ENCODE assay signal across 8 cellular contexts in genomic region chrX:37745354-37745753, GRCh38. TPM values are rescaled to one million over a fixed set of nuclear protein-coding genes. Genes with fewer than 3 reads are reported as not detected.
A peak's percentile ranks its signal among the peaks of the same experiment; 100 is the strongest.
DNase-seq lines count a peak whose midpoint lies in the region; ATAC-seq lines count a peak whose summit lies in the region.

No MANE protein-coding gene starts in this region.

- peaks cover 17% of the 10 kb centered on the region for H3K4me1 Mint-ChIP-seq in activated CD4-positive, alpha-beta memory T cell treated with anti-CD3 and anti-CD28 coated beads, Interleukin-2, amount 10 ng/mL, durations not matched to agents 7 days and 5 days

- no peak overlapping the region for H2BK15ac ChIP-seq in mesenchymal stem cell (ENCODE audit: low read depth, poor library complexity, severe bottlenecking)

- no peak overlapping the region for H3K4me3 ChIP-seq in mesenchymal stem cell (ENCODE audit: insufficient read depth in 1 of 2, low read depth in 1 of 2, low read length in 2 of 2)

- no peak overlapping the region for H3K18ac ChIP-seq in mesenchymal stem cell (ENCODE audit: low read depth in 1 of 2, low read length in 2 of 2)

- H2BK12ac ChIP-seq in mesenchymal stem cell (ENCODE audit: low read length in 2 of 2), result no peak overlapping the region

- peak overlapping the region; percentile 42 for H3K27ac Mint-ChIP-seq in activated CD4-positive, alpha-beta memory T cell treated with anti-CD3 and anti-CD28 coated beads, Interleukin-2, amount 10 ng/mL, durations not matched to agents 7 days and 5 days

- H3K4me3 Mint-ChIP-seq in activated CD4-positive, alpha-beta memory T cell treated with anti-CD3 and anti-CD28 coated beads, Interleukin-2, amount 10 ng/mL, durations not matched to agents 7 days and 5 days, result no peak overlapping the region

- no peak overlapping the region for H2BK120ac ChIP-seq in mesenchymal stem cell (ENCODE audit: low read depth, low read length)

- no peak overlapping the region for H2AFZ ChIP-seq in mesenchymal stem cell (ENCODE audit: low read depth, low read length)

- no peak overlapping the region for H3K23ac ChIP-seq in mesenchymal stem cell (ENCODE audit: low read length in 2 of 2)

- no peak overlapping the region for H4K91ac ChIP-seq in mesenchymal stem cell (ENCODE audit: low read length)

- H3K36me3 Mint-ChIP-seq in activated CD4-positive, alpha-beta memory T cell treated with anti-CD3 and anti-CD28 coated beads, Interleukin-2, amount 10 ng/mL, durations not matched to agents 7 days and 5 days (ENCODE audit: low read depth), result no peaks in the 10 kb centered on the region

- no peaks in the 10 kb centered on the region for H3K9me3 ChIP-seq in mesenchymal stem cell (ENCODE audit: control insufficient read depth, low read length)

- H3K79me1 ChIP-seq in mesenchymal stem cell (replicated peaks; ENCODE audit: low read length, poor library complexity, severe bottlenecking), result no peaks in the 10 kb centered on the region

- H3K9me3 Mint-ChIP-seq in activated CD4-positive, alpha-beta memory T cell treated with anti-CD3 and anti-CD28 coated beads, Interleukin-2, amount 10 ng/mL, durations not matched to agents 7 days and 5 days, result no peaks in the 10 kb centered on the region

- WGBS in mesenchymal stem cell, result 30% methylated on average over 2 of the region's 3 CpGs

- peaks cover 4% of the 10 kb centered on the region for H3K4me1 ChIP-seq in mesenchymal stem cell (ENCODE audit: control insufficient read depth, insufficient read depth, low read depth, low read length)

- no peak overlapping the region for H3K9ac ChIP-seq in mesenchymal stem cell (ENCODE audit: low read length)

- H2BK5ac ChIP-seq in mesenchymal stem cell (ENCODE audit: low read depth, low read length, poor library complexity, severe bottlenecking), result no peak overlapping the region

- no peak overlapping the region for H4K8ac ChIP-seq in mesenchymal stem cell (ENCODE audit: low read length)

- H3K27ac ChIP-seq in mesenchymal stem cell (ENCODE audit: low read length, poor library complexity, severe bottlenecking), result no peak overlapping the region

- H3K36me3 ChIP-seq in mesenchymal stem cell (ENCODE audit: control insufficient read depth in 1 of 2, insufficient read depth in 2 of 2, low read depth in 1 of 2, low read length in 2 of 2), result no peaks in the 10 kb centered on the region

- no peak overlapping the region for H3K14ac ChIP-seq in mesenchymal stem cell (ENCODE audit: low read length in 2 of 2)

- CTCF ChIA-PET in activated CD4-positive, alpha-beta memory T cell treated with anti-CD3 and anti-CD28 coated beads, Interleukin-2, amount 10 ng/mL, durations not matched to agents 7 days and 5 days (lab: Charles Lee), result interaction anchor here (0.7 to 5.9 kb wide), 13 partner anchors 9 to 421 kb away, joined by 3 to 123 read pairs (median 4); no protein-coding TSS in a partner anchor

- no peak overlapping the region for H2AK5ac ChIP-seq in mesenchymal stem cell (ENCODE audit: low read length, severe bottlenecking)

- H3K27me3 ChIP-seq in mesenchymal stem cell (ENCODE audit: control insufficient read depth in 1 of 2, insufficient read depth in 1 of 2, low read length in 2 of 2), result peaks cover 0 to 14% of the 10 kb centered on the region in 2 experiments

- H3K4ac ChIP-seq in mesenchymal stem cell (ENCODE audit: low read depth in 1 of 2, low read length in 2 of 2), result no peak overlapping the region

- POLR2A ChIA-PET in activated CD4-positive, alpha-beta memory T cell treated with anti-CD3 and anti-CD28 coated beads, Interleukin-2, amount 10 ng/mL, durations not matched to agents 7 days and 5 days (lab: Charles Lee), result interaction anchor here (1.0 kb wide), 1 partner anchor 78 kb away, joined by 4 read pairs; no protein-coding TSS in a partner anchor

- H3K4me2 ChIP-seq in mesenchymal stem cell (ENCODE audit: low read length, poor library complexity, severe bottlenecking), result no peak overlapping the region

- ATAC-seq in GM19035 (IDR thresholded peaks at IDR 0.05; ENCODE audit: unreplicated experiment) (peak; percentile 54), HG03378 (IDR thresholded peaks at IDR 0.05; ENCODE audit: unreplicated experiment) (peak; percentile 54)

- peak; percentile 62 for DNase-seq in AG20443 (ENCODE audit: low spot score)
- DNase-seq in NCI-H526 treated with DMSO at 0.1 percent for 48 hours (lab: John Stamatoyannopoulos, UW), result peak; percentile 32
- DNase-seq in activated CD4-positive, alpha-beta memory T cell treated with anti-CD3 and anti-CD28 coated beads, Interleukin-2, amount 10 ng/mL, durations not matched to agents 7 days and 5 days, result peak; percentile 79
- DNase-seq in effector CD8-positive, alpha-beta T cell (lab: John Stamatoyannopoulos, UW), result peak; percentile 67
- peak; percentile 55 for DNase-seq in mesenchymal stem cell
- peak; percentile 55 to 64 for DNase-seq in stimulated activated CD8-positive, alpha-beta memory T cell treated with anti-CD3 and anti-CD28 coated beads, Interleukin-2, amount 100 ng/mL, for 48 hours (ENCODE audit: low read depth in 2 of 2)

- H3K27me3 Mint-ChIP-seq in activated CD4-positive, alpha-beta memory T cell treated with anti-CD3 and anti-CD28 coated beads, Interleukin-2, amount 10 ng/mL, durations not matched to agents 7 days and 5 days, result peaks cover 3% of the 10 kb centered on the region

RNA-seq across cellular contexts. Expression of gene CYBB, which starts 34.5 kb away (rescaled TPM):
- not detected for total RNA-seq in activated CD4-positive, alpha-beta memory T cell treated with anti-CD3 and anti-CD28 coated beads, Interleukin-2, amount 10 ng/mL, durations not matched to agents 7 days and 5 days
- polyA plus RNA-seq in mesenchymal stem cell (2013, experiment 1 of 2), result not detected
- not detected for polyA plus RNA-seq in mesenchymal stem cell (2013, experiment 2 of 2)

RNA-seq across cellular contexts. Expression of gene XK, which starts 59.8 kb away (rescaled TPM):
- not detected for total RNA-seq in activated CD4-positive, alpha-beta memory T cell treated with anti-CD3 and anti-CD28 coated beads, Interleukin-2, amount 10 ng/mL, durations not matched to agents 7 days and 5 days
- polyA plus RNA-seq in mesenchymal stem cell (2013, experiment 1 of 2), result 0.01 TPM
- under 0.01 TPM for polyA plus RNA-seq in mesenchymal stem cell (2013, experiment 2 of 2)
